ENCODE assay signal across 25 cellular contexts in the genomic region with DNA sequence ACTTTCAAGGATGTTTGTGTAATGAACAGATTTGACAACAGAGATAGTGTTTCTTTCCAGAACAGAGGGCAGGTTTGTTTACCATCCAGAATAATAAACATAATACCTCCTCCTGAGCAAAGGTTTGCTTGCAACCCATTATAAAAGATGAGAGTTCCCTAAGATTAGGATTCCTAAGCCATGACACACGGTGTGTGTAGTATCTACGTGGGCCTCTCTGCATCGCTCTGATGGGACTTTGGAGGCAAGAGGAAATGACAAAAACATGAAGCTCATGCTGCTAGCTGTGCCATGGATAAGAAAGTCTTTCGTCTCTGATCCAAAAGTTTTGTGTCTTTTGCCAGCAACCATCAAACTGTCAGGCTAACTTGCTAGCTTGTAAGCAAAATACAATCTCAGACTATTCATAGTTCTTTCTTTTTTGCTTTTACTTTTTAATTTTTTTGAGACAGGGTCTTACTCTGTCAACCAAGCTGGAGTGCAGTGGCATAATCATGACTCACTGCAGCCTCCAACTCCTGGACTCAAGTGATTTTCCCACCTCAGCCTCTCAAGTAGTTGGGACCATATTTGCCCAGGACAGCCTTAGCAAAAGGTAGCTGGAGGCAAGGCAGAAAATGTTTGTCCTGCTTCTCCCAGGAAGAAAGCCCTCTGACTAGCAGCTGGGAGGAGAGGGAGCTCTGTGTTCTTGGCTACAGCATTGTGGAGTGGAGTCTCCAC.
DNase-seq lines count a peak whose midpoint lies in the region; ATAC-seq and TF ChIP-seq lines count a peak whose summit lies in the region.
"Had no signal": no experiment of that assay in that cellular context is flagged by ENCODE, and none has a peak within 500 bp of the region (broad histone marks: within the 10 kb centered on the region; RNA-seq: fewer than 3 reads in every experiment).

No MANE protein-coding gene starts in this region.

- H3K27ac ChIP-seq in trophoblast cell (ENCODE audit: low read depth, low read length), result no peak overlapping the region
- H3K27ac ChIP-seq: esophagus squamous epithelium, heart left ventricle, HL-60, psoas muscle had no signal

- no peak overlapping the region for H3K14ac ChIP-seq in trophoblast cell (ENCODE audit: low read length)

- no peak overlapping the region for H4K8ac ChIP-seq in trophoblast cell (ENCODE audit: low read depth, low read length)

- no peaks in the 10 kb centered on the region for H3K79me1 ChIP-seq in trophoblast cell (ENCODE audit: low read length)

- no peak overlapping the region for H4K91ac ChIP-seq in trophoblast cell (ENCODE audit: low read depth, low read length)

- no peak overlapping the region for H3K4me2 ChIP-seq in trophoblast cell (ENCODE audit: low read length)

- no peaks in the 10 kb centered on the region for H3K79me2 ChIP-seq in trophoblast cell (ENCODE audit: control insufficient read depth, insufficient read depth, low read length, poor library complexity)

- no peak overlapping the region for H2AK5ac ChIP-seq in trophoblast cell (ENCODE audit: low read length)

- peak; percentile 92 for DNase-seq in ELR (ENCODE audit: low read depth)
- DNase-seq in M059J (ENCODE audit: low read depth), result peak; percentile 80
- DNase-seq in cardiac fibroblast (ENCODE audit: low read depth in 2 of 2), result peak; percentile 17 to 70
- DNase-seq in trophoblast cell, result peak; percentile 54 to 84
- DNase-seq in NCI-H69 (lab: John Stamatoyannopoulos, UW), result no peak
- DNase-seq in superior temporal gyrus (ENCODE audit: extremely low spot score), result no peak
- DNase-seq: activated CD4-positive, alpha-beta T cell treated with anti-CD3 and anti-CD28 coated beads for 4 hours; activated CD8-positive, alpha-beta memory T cell treated with anti-CD3 and anti-CD28 coated beads, Interleukin-2, amount 10 ng/mL, durations not matched to agents 7 days and 5 days; amniotic stem cell; C1 segment of cervical spinal cord; cerebellar nuclear complex; effector CD8-positive, alpha-beta T cell; esophagus squamous epithelium; GOT3; heart left ventricle; KG1; mesendoderm; NCI-H1092; NCI-H2081 treated with DMSO at 0.1 percent for 48 hours; NCI-H526; nephron progenitor cell; psoas muscle; T1000 had no signal

- no peaks in the 10 kb centered on the region for H3K4me1 ChIP-seq in trophoblast cell (ENCODE audit: control insufficient read depth in 1 of 2, insufficient read depth in 2 of 2, low read length in 2 of 2)
- H3K4me1 ChIP-seq: esophagus squamous epithelium had no signal

- no peak overlapping the region for H3K18ac ChIP-seq in trophoblast cell (ENCODE audit: low read length)

- no peak overlapping the region for H2BK5ac ChIP-seq in trophoblast cell (ENCODE audit: low read depth, low read length, poor library complexity)

- H4K12ac ChIP-seq in trophoblast cell (ENCODE audit: low read depth, low read length), result no peak overlapping the region

- no peak overlapping the region for H3K4ac ChIP-seq in trophoblast cell (ENCODE audit: low read depth, low read length)

- no peak overlapping the region for H2AFZ ChIP-seq in trophoblast cell (ENCODE audit: insufficient read depth, low read length, poor library complexity)

- H2BK12ac ChIP-seq in trophoblast cell (ENCODE audit: low read length), result no peak overlapping the region

- no peak overlapping the region for H3K4me3 ChIP-seq in cardiac fibroblast (replicated peaks in 1 of 2; ENCODE audit: low read depth in 2 of 2, low read length in 2 of 2)
- no peak overlapping the region for H3K4me3 ChIP-seq in trophoblast cell (ENCODE audit: low read depth, low read length)
- H3K4me3 ChIP-seq: esophagus squamous epithelium, heart left ventricle, psoas muscle had no signal

- TF ChIP-seq CTCF in cardiac fibroblast (IDR thresholded peaks at IDR 0.05; ENCODE audit: low read depth, low read length), result no peak

- no CpG with 5 or more reads among the region's 4 CpGs for WGBS in trophoblast cell (ENCODE audit: extremely low coverage, insufficient coverage, insufficient read length)

- H3K9ac ChIP-seq in trophoblast cell (ENCODE audit: low read length), result no peak overlapping the region

- no peaks in the 10 kb centered on the region for H3K9me3 ChIP-seq in trophoblast cell (ENCODE audit: insufficient read depth, low read depth, low read length)
- H3K9me3 ChIP-seq: esophagus squamous epithelium, psoas muscle had no signal

- no peak overlapping the region for H3K23ac ChIP-seq in trophoblast cell (ENCODE audit: low read length)

- peaks cover 0 to 5% of the 10 kb centered on the region in 2 experiments for H3K36me3 ChIP-seq in trophoblast cell (ENCODE audit: control insufficient read depth in 1 of 2, insufficient read depth in 2 of 2, low read length in 2 of 2)

- H3K27me3 ChIP-seq in trophoblast cell (ENCODE audit: insufficient read depth, low read length), result no peaks in the 10 kb centered on the region
- H3K27me3 ChIP-seq: esophagus squamous epithelium, heart left ventricle had no signal

- H2BK120ac ChIP-seq in trophoblast cell (ENCODE audit: insufficient read depth, low read length, poor library complexity), result no peak overlapping the region

- ATAC-seq in GM21619 (IDR thresholded peaks at IDR 0.05; ENCODE audit: unreplicated experiment), result no peak
- ATAC-seq: activated CD8-positive, alpha-beta memory T cell treated with anti-CD3 and anti-CD28 coated beads, Interleukin-2, amount 10 ng/mL, durations not matched to agents 7 days and 5 days; heart left ventricle; psoas muscle had no signal

Comparison
In these comparisons a context has a peak if more than half of its experiments do, and no peak if none do; other contexts are left out.
1. DNase-seq: peak in ELR (single experiment), M059J (single experiment), cardiac fibroblast (2 of 2) and trophoblast cell (2 of 2); none in NCI-H69 (single experiment) and superior temporal gyrus (single experiment).